In genomic region chr12:38141861-38142260, GRCh38 we compare ENCODE assay signal across 18 cellular contexts.
DNase-seq lines count a peak whose midpoint lies in the region; ATAC-seq, FAIRE-seq and TF ChIP-seq lines count a peak whose summit lies in the region.
"Had no signal": no experiment of that assay in that cellular context is flagged by ENCODE, and none has a peak within 500 bp of the region (broad histone marks: within the 10 kb centered on the region; RNA-seq: fewer than 3 reads in every experiment).

No MANE protein-coding gene starts in this region.

- RAD21 ChIA-PET in GM12878 (lab: Charles Lee; ENCODE audit: unreplicated experiment), result no interaction called here

- H3K9me3 ChIP-seq in mammary epithelial cell (replicated peaks; ENCODE audit: insufficient read depth, low read length) (peaks cover 9% of the 10 kb centered on the region), breast epithelium (peaks cover 7 to 11% of the 10 kb centered on the region in 2 donors), GM12878 (replicated peaks; ENCODE audit: control insufficient read depth, insufficient read depth, low read length) (no peaks in the 10 kb centered on the region)

- CTCF ChIA-PET in mammary epithelial cell (lab: Charles Lee; ENCODE audit: low non-redundant PET) (no interaction called here), GM12878 (lab: Yijun Ruan, JAX) (interaction anchor here (1.1 to 2.0 kb wide), 5 partner anchors 10 to 1131 kb away, joined by 3 to 10 read pairs (median 4); partner anchors contain the start of gene ALG10B)

- intact Hi-C loops in mammary epithelial cell (cut with micrococcal nuclease) (no loop called here), breast epithelium (cut with DNase I; ENCODE audit: low total_unique reads) (loop anchor here (5.0 kb wide), 1 partner anchor 1080 kb away; no protein-coding TSS in a partner anchor), GM12878 (cut with micrococcal nuclease; ENCODE audit: unreplicated experiment) (no loop called here), sciatic nerve (cut with DNase I) (loop anchor here (10.0 kb wide), 1 partner anchor 173 kb away; the partner anchor contains the start of gene ALG10B)

- peak; percentile 70 for FAIRE-seq in GM12878 (lab: Jason Lieb, UNC)
- FAIRE-seq in islet of Langerhans (lab: Jason Lieb, UNC), result peak; percentile 84
- FAIRE-seq: D721Med, G401.6, H54 had no signal

- TF ChIP-seq EP300 in GM12878 (IDR thresholded peaks at IDR 0.05; ENCODE audit: borderline replicate concordance in 1 of 2, control insufficient read depth in 1 of 2, low read depth in 2 of 2, low read length in 2 of 2), result no peak

- no peak for TF ChIP-seq POLR2A in breast epithelium (IDR thresholded peaks at IDR 0.05)
- TF ChIP-seq POLR2A in GM12878 (IDR thresholded peaks at IDR 0.05; ENCODE audit: low read depth, low read length), result no peak

- TF ChIP-seq CTCF in mammary epithelial cell (conservative IDR thresholded peaks at IDR 0.05 in 1 of 2, IDR thresholded peaks at IDR 0.05 in 1 of 2; ENCODE audit: extremely low read depth in 1 of 2, insufficient read depth in 1 of 2, low read depth in 1 of 2, low read length in 2 of 2) (no peak), breast epithelium (IDR thresholded peaks at IDR 0.05) (no peak), GM12878 (IDR thresholded peaks at IDR 0.05 in 2 of 3, conservative IDR thresholded peaks at IDR 0.05 in 1 of 3; ENCODE audit: control insufficient read depth in 2 of 3, extremely low read depth in 1 of 3, insufficient read depth in 1 of 3, low read depth in 3 of 3, low read length in 3 of 3) (no peak)

- no peak overlapping the region for H3K4me3 ChIP-seq in mammary epithelial cell (replicated peaks in 1 of 3; ENCODE audit: insufficient read depth in 1 of 3, low read depth in 2 of 3, low read length in 3 of 3)
- H3K4me3 ChIP-seq in breast epithelium, result no peak overlapping the region
- no peak overlapping the region for H3K4me3 ChIP-seq in GM12878

- no peaks in the 10 kb centered on the region for H3K27me3 ChIP-seq in mammary epithelial cell (ENCODE audit: insufficient read depth, low read length)
- H3K27me3 ChIP-seq in breast epithelium, result no peaks in the 10 kb centered on the region
- no peaks in the 10 kb centered on the region for H3K27me3 ChIP-seq in GM12878 (replicated peaks in 1 of 2; ENCODE audit: control insufficient read depth in 2 of 2, insufficient read depth in 2 of 2, low read length in 1 of 2)

- no peaks in the 10 kb centered on the region for H3K36me3 ChIP-seq in mammary epithelial cell (ENCODE audit: insufficient read depth, low read length)
- no peaks in the 10 kb centered on the region for H3K36me3 ChIP-seq in breast epithelium
- no peaks in the 10 kb centered on the region for H3K36me3 ChIP-seq in GM12878 (ENCODE audit: control insufficient read depth in 2 of 2, insufficient read depth in 2 of 2, low read length in 1 of 2)

- SMC1A ChIA-PET in GM12878 (lab: Charles Lee; ENCODE audit: uncharacterized antibody, unreplicated experiment), result interaction anchor here (1.1 to 1.2 kb wide), 2 partner anchors 16 to 174 kb away, joined by 3 to 4 read pairs; no protein-coding TSS in a partner anchor

- H3K27ac ChIP-seq in mammary epithelial cell (ENCODE audit: insufficient read depth, low read depth, low read length) (no peak overlapping the region), breast epithelium (no peak overlapping the region), GM12878 (ENCODE audit: control insufficient read depth, insufficient read depth) (no peak overlapping the region)
- H3K27ac ChIP-seq: 22Rv1 had no signal

- no TSS peak for BruUV-seq in mammary epithelial cell (replicated peaks; lab: Mats Ljungman, UMichigan)
- BruUV-seq in GM12878 (replicated peaks; lab: Mats Ljungman, UMichigan), result no TSS peak

- no peaks in the 10 kb centered on the region for H4K20me1 ChIP-seq in mammary epithelial cell (ENCODE audit: insufficient read depth, low read length)
- H4K20me1 ChIP-seq in GM12878 (ENCODE audit: control insufficient read depth, insufficient read depth), result no peaks in the 10 kb centered on the region

- POLR2A ChIA-PET in GM12878 (lab: Charles Lee), result no interaction called here

- H3K4me2 ChIP-seq in mammary epithelial cell (ENCODE audit: insufficient read depth, low read depth, low read length) (no peak overlapping the region), GM12878 (ENCODE audit: control insufficient read depth, insufficient read depth) (no peak overlapping the region)

- no peak for TF ChIP-seq RAD21 in GM12878 (IDR thresholded peaks at IDR 0.05; ENCODE audit: insufficient read depth, low read depth, low read length)

- H3K9ac ChIP-seq in mammary epithelial cell (ENCODE audit: insufficient read depth, low read length) (no peak overlapping the region), GM12878 (ENCODE audit: control insufficient read depth, insufficient read depth, low read length) (no peak overlapping the region)

- H2AFZ ChIP-seq in mammary epithelial cell (ENCODE audit: low read depth, low read length), result peak overlapping the region; percentile 30
- no peak overlapping the region for H2AFZ ChIP-seq in GM12878 (ENCODE audit: control insufficient read depth, low read depth, low read length)

- DNase-seq in mammary epithelial cell (no peak), breast epithelium (ENCODE audit: low spot score in 2 of 2) (no peak), GM12878 (ENCODE audit: low read depth, low spot score) (no peak), SW 1271 (lab: John Stamatoyannopoulos, UW) (no peak), sciatic nerve (ENCODE audit: low spot score) (no peak), glomerular visceral epithelial cell (ENCODE audit: extremely low spot score) (no peak)
- DNase-seq in activated effector memory CD4-positive, alpha-beta T cell treated with anti-CD3 and anti-CD28 coated beads, Interleukin-2, amount 50 U/mL, for 16 hours, result no peak
- DNase-seq: CD8-positive, alpha-beta T cell; COR-L47; DMS153; DMS79 treated with DMSO at 0.1 percent for 48 hours; EL; IMR-90 had no signal

- 88% methylated on average over 9 of the region's 9 CpGs for WGBS in mammary epithelial cell (ENCODE audit: low coverage, missing lambda C conversion rate)
- 29% methylated on average over 9 of the region's 9 CpGs for WGBS in GM12878 (ENCODE audit: insufficient coverage, insufficient replicate concordance, low lambda C conversion rate, missing lambda C conversion rate)

- peaks cover 12% of the 10 kb centered on the region for H3K4me1 ChIP-seq in mammary epithelial cell (ENCODE audit: insufficient read depth, low read length)
- no peaks in the 10 kb centered on the region for H3K4me1 ChIP-seq in breast epithelium
- H3K4me1 ChIP-seq in GM12878 (ENCODE audit: control insufficient read depth, insufficient read depth, low read length), result no peaks in the 10 kb centered on the region

- ATAC-seq in GM12878 (no peak), sciatic nerve (no peak)
- ATAC-seq: CD8-positive, alpha-beta T cell had no signal

- dilution Hi-C loops in mammary epithelial cell (cut with HindIII; ENCODE audit: low sequenced_read_pairs), result no loop called here

- in situ Hi-C loops in mammary epithelial cell (cut with MboI; ENCODE audit: low sequenced_read_pairs in 2 of 2), result no loop called here
- in situ Hi-C loops in GM12878 (cut with MboI), result loop anchor here (5.0 to 25.0 kb wide), 4 partner anchors 495 to 1370 kb away; no protein-coding TSS in a partner anchor

- H3K79me2 ChIP-seq in mammary epithelial cell (ENCODE audit: insufficient read depth, low read length) (no peaks in the 10 kb centered on the region), GM12878 (ENCODE audit: control insufficient read depth, insufficient read depth, low read length) (no peaks in the 10 kb centered on the region)

TF ChIP-seq in GM12878, 131 proteins besides CTCF, POLR2A, EP300 and RAD21:
- TF ChIP-seq STAT1 (conservative IDR thresholded peaks at IDR 0.05) (no peak), CREB1 (IDR thresholded peaks at IDR 0.05; ENCODE audit: low read depth) (no peak), RAD51 (IDR thresholded peaks at IDR 0.05) (no peak), ZNF592 (IDR thresholded peaks at IDR 0.05) (no peak), SMAD1 (IDR thresholded peaks at IDR 0.05; ENCODE audit: low read depth, partially characterized antibody) (no peak), ATF7 (IDR thresholded peaks at IDR 0.05; ENCODE audit: low read depth) (no peak), ASH2L (IDR thresholded peaks at IDR 0.05; ENCODE audit: borderline replicate concordance, low read depth) (no peak), WRNIP1 (IDR thresholded peaks at IDR 0.05; ENCODE audit: borderline replicate concordance, low read depth, low read length) (no peak), NFXL1 (IDR thresholded peaks at IDR 0.05; ENCODE audit: borderline replicate concordance) (no peak), ZNF622 (IDR thresholded peaks at IDR 0.05) (no peak), ZBED1 (IDR thresholded peaks at IDR 0.05; ENCODE audit: borderline replicate concordance) (no peak), YBX1 (IDR thresholded peaks at IDR 0.05) (no peak), CHD2 (IDR thresholded peaks at IDR 0.05; ENCODE audit: borderline replicate concordance, low read depth, low read length) (no peak)

Comparison
In these comparisons a context has a peak if more than half of its experiments do, and no peak if none do; other contexts are left out.
1. intact Hi-C loops: an anchor here in breast epithelium (5.0 kb wide) and sciatic nerve (10.0 kb wide); none called in mammary epithelial cell and GM12878.